Comparison of ENCODE assay signal across 18 cellular contexts in the genomic region with DNA sequence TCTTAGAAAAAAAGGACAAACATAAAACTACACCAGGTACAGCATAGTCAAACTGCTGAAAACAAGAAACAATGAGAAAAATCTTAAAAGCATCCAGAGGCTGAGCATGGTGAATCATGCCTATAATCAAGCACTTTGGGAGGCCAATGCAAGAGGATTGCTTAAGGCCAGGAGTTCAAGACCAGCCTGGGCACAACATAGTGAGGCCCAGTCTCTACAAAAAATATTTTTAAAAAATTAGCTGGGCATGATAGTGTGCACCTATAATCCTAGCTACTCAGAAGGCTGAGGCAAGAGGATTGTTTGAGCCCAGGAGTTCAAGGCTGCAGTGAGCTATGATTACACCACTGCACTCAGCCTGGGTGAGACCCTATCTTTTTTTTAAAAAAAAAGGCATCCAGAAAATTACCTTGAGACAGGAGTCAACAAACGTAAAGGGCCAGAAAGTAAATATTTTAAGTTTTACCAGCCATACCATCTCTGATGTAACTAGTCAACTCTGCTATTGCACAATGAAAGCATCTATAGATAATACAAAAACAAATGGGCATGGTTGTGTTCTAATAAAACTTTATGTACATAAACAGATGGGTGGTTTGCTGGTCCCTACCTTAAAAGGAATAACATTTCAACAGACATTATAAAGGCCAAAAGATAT. TPM values are rescaled to one million over a fixed set of nuclear protein-coding genes. Genes with fewer than 3 reads are reported as not detected.
DNase-seq lines count a peak whose midpoint lies in the region; ATAC-seq, FAIRE-seq and TF ChIP-seq lines count a peak whose summit lies in the region.
"Had no signal": no experiment of that assay in that cellular context is flagged by ENCODE, and none has a peak within 500 bp of the region (broad histone marks: within the 10 kb centered on the region; RNA-seq: fewer than 3 reads in every experiment).

No MANE protein-coding gene starts in this region.

- no peak overlapping the region for H2AFZ ChIP-seq in HepG2 (ENCODE audit: low read length)
- H2AFZ ChIP-seq: GM23248 had no signal

- peaks cover 61% of the 10 kb centered on the region for H3K79me2 ChIP-seq in HepG2 (ENCODE audit: insufficient read depth, low read length)

- peak overlapping the region; percentile 5; the same call in 1 of the 2 replicates for H3K27ac Mint-ChIP-seq in WTC11
- H3K27ac Mint-ChIP-seq in glutamatergic neuron (ENCODE audit: unreplicated experiment): no peak overlapping the region
- H3K27ac Mint-ChIP-seq: B cell; CD8-positive, alpha-beta T cell had no signal

- POLR2A ChIA-PET in HepG2 (lab: Yijun Ruan, JAX) (interaction anchor here (0.7 kb wide), 1 partner anchor 20 kb away, joined by 3 read pairs; no protein-coding TSS in a partner anchor), WTC11 (lab: Charles Lee) (no interaction called here)

- TF ChIP-seq POLR2A in HepG2 (IDR thresholded peaks at IDR 0.05; ENCODE audit: insufficient read depth in 1 of 2, low read depth in 2 of 2, low read length in 2 of 2): no peak
- no peak for TF ChIP-seq POLR2A in right lobe of liver (IDR thresholded peaks at IDR 0.05)

- CTCF ChIA-PET in HepG2 (lab: Yijun Ruan, JAX; ENCODE audit: low intra/inter-chr PET ratio, low total read pairs) (no interaction called here), WTC11 (lab: Charles Lee) (no interaction called here)

- TF ChIP-seq EP300 in HepG2 (IDR thresholded peaks at IDR 0.05; ENCODE audit: low read depth in 2 of 2, low read length in 2 of 2) (peak in 1 of 2 experiments; percentile 66; a peak in 2 of 4 replicates), HepG2 (CRISPR knock-in tag; IDR thresholded peaks at IDR 0.05; ENCODE audit: borderline replicate concordance) (peak; percentile 53; the same call in 1 of the 2 replicates)

- H3K4me3 Mint-ChIP-seq in WTC11 (no peak overlapping the region), glutamatergic neuron (ENCODE audit: unreplicated experiment) (no peak overlapping the region)
- H3K4me3 Mint-ChIP-seq: B cell; CD8-positive, alpha-beta T cell had no signal

- H3K9ac ChIP-seq in HepG2 (ENCODE audit: insufficient read depth, low read depth, low read length): no peak overlapping the region
- H3K9ac ChIP-seq: BLaER1 treated with 17β-estradiol and CSF1 and Interleukin-3, amounts not matched to agents 10 nM and 100 nM; GM23248 had no signal

- H3K27me3 Mint-ChIP-seq in WTC11 (ENCODE audit: low read depth): no peaks in the 10 kb centered on the region
- no peaks in the 10 kb centered on the region for H3K27me3 Mint-ChIP-seq in glutamatergic neuron (ENCODE audit: unreplicated experiment)
- H3K27me3 Mint-ChIP-seq: B cell had no signal

- H3K4me1 Mint-ChIP-seq in WTC11 (peaks cover 44% of the 10 kb centered on the region), glutamatergic neuron (ENCODE audit: low read depth, unreplicated experiment) (no peaks in the 10 kb centered on the region)

- H3K9me3 ChIP-seq in HepG2 (ENCODE audit: low read length) (no peaks in the 10 kb centered on the region), right lobe of liver (no peaks in the 10 kb centered on the region)
- H3K9me3 ChIP-seq: HAP-1 had no signal

- no peak overlapping the region for H3K4me3 ChIP-seq in HepG2 (replicated peaks in 1 of 3; ENCODE audit: insufficient read depth in 1 of 3, low read depth in 2 of 3, low read length in 3 of 3)
- no peak overlapping the region for H3K4me3 ChIP-seq in right lobe of liver
- H3K4me3 ChIP-seq: BLaER1 treated with 17β-estradiol and CSF1 and Interleukin-3, amounts not matched to agents 10 nM and 100 nM; GM23248; HAP-1 had no signal

- H3K36me3 ChIP-seq in HepG2 (replicated peaks in 1 of 2; ENCODE audit: control insufficient read depth in 1 of 2, insufficient read depth in 2 of 2, low read length in 2 of 2) (no peaks in the 10 kb centered on the region; a peak in 1 of 5 replicates), right lobe of liver (no peaks in the 10 kb centered on the region)
- H3K36me3 ChIP-seq: HAP-1 had no signal

- intact Hi-C loops in HepG2 (cut with micrococcal nuclease; ENCODE audit: unreplicated experiment) (loop anchor here (2.0 kb wide), 1 partner anchor 14 kb away; no protein-coding TSS in a partner anchor), right lobe of liver (cut with DNase I) (no loop called here)

- no peak overlapping the region; the same call in 1 of the 2 replicates for H3K4me2 ChIP-seq in HepG2 (ENCODE audit: low read depth, low read length)
- H3K4me2 ChIP-seq: BLaER1 treated with 17β-estradiol and CSF1 and Interleukin-3, amounts not matched to agents 10 nM and 100 nM had no signal

- H3K4me1 ChIP-seq in HepG2 (ENCODE audit: insufficient read depth, low read length) (peaks cover 46% of the 10 kb centered on the region), right lobe of liver (no peaks in the 10 kb centered on the region)

- peak; percentile 97 for ATAC-seq in HepG2
- no peak for ATAC-seq in right lobe of liver
- no peak for ATAC-seq in WTC11
- ATAC-seq in left lobe of liver: peak; percentile 57
- ATAC-seq in SK-N-SH treated with all-trans-retinoic acid at 6 μM for 48 hours: no peak
- ATAC-seq: CD8-positive, alpha-beta T cell had no signal

- no peaks in the 10 kb centered on the region for H3K36me3 Mint-ChIP-seq in WTC11
- H3K36me3 Mint-ChIP-seq in glutamatergic neuron (ENCODE audit: unreplicated experiment): no peaks in the 10 kb centered on the region

- FAIRE-seq in HepG2 (lab: Jason Lieb, UNC): peak; percentile 72
- FAIRE-seq: GM12892, GM18507 had no signal

- no peak for TF ChIP-seq CTCF in HepG2 (CRISPR knock-in tag; IDR thresholded peaks at IDR 0.05)
- no peak for TF ChIP-seq CTCF in right lobe of liver (IDR thresholded peaks at IDR 0.05)
- no peak for TF ChIP-seq CTCF in WTC11 (IDR thresholded peaks at IDR 0.05)
- no peak for TF ChIP-seq CTCF in glutamatergic neuron (IDR thresholded peaks at IDR 0.05; ENCODE audit: partially characterized antibody, unreplicated experiment)

- 0% methylated on average over 1 of the region's 1 CpG for WGBS in HepG2 (ENCODE audit: low lambda C conversion rate)
- 75% methylated on average over 1 of the region's 1 CpG for WGBS in right lobe of liver (ENCODE audit: insufficient coverage, low coverage, low lambda C conversion rate, missing lambda C conversion rate)

- no peak for TF ChIP-seq RAD21 in HepG2 (CRISPR knock-in tag; IDR thresholded peaks at IDR 0.05)

- peak; percentile 85 for DNase-seq in HepG2 (ENCODE audit: low spot score)
- DNase-seq in right lobe of liver: no peak
- DNase-seq in WTC11 (ENCODE audit: low spot score): no peak
- DNase-seq in left lobe of liver (ENCODE audit: low spot score): no peak
- DNase-seq in glutamatergic neuron: no peak
- DNase-seq: Calu3; CD8-positive, alpha-beta T cell; DMS53; DND-41; EL; GM23248 had no signal

- in situ Hi-C loops in HepG2 (cut with HindIII; ENCODE audit: extremely low pct_ligation_motif_present, low pct_unique_long_range_greater_than_20kb): no loop called here

- H4K20me1 ChIP-seq in HepG2 (ENCODE audit: insufficient read depth, low read length): no peaks in the 10 kb centered on the region; the same call in 1 of the 2 replicates

- H3K27me3 ChIP-seq in HepG2 (ENCODE audit: control insufficient read depth in 1 of 2, insufficient read depth in 2 of 2, low read length in 2 of 2): no peaks in the 10 kb centered on the region
- no peaks in the 10 kb centered on the region for H3K27me3 ChIP-seq in right lobe of liver
- H3K27me3 ChIP-seq: BLaER1 treated with 17β-estradiol and CSF1 and Interleukin-3, amounts not matched to agents 10 nM and 100 nM had no signal

- H3K9me3 Mint-ChIP-seq in WTC11 (no peaks in the 10 kb centered on the region), glutamatergic neuron (ENCODE audit: unreplicated experiment) (no peaks in the 10 kb centered on the region)
- H3K9me3 Mint-ChIP-seq: CD8-positive, alpha-beta T cell had no signal

- BruUV-seq in HepG2 (replicated peaks; lab: Mats Ljungman, UMichigan): no TSS peak

- H3K27ac ChIP-seq in HepG2 (ENCODE audit: extremely low read length, insufficient read depth, low read length) (peak overlapping the region; percentile 63), right lobe of liver (no peak overlapping the region)
- H3K27ac ChIP-seq: BLaER1 treated with 17β-estradiol and CSF1 and Interleukin-3, amounts not matched to agents 10 nM and 100 nM; GM23248; HL-60 had no signal

TF ChIP-seq in HepG2, 621 proteins besides CTCF, POLR2A, EP300 and RAD21 (continues in another document):
- TF ChIP-seq ELF1 (CRISPR knock-in tag; IDR thresholded peaks at IDR 0.05): no peak

TF ChIP-seq in WTC11, 78 proteins besides CTCF, POLR2A, EP300 and RAD21 (continues in another document):
- peak; percentile 91 for TF ChIP-seq GABPB1 (CRISPR knock-in tag; IDR thresholded peaks at IDR 0.05)

TF ChIP-seq in SK-N-SH treated with all-trans-retinoic acid at 6 μM for 48 hours, 23 proteins besides CTCF, POLR2A, EP300 and RAD21 (continues in another document):
- TF ChIP-seq SNAI2 (CRISPR knock-in tag; IDR thresholded peaks at IDR 0.05) (no peak), TOX (CRISPR knock-in tag; IDR thresholded peaks at IDR 0.05; ENCODE audit: borderline replicate concordance) (no peak), CSDC2 (CRISPR knock-in tag; IDR thresholded peaks at IDR 0.05) (no peak)

RNA-seq across cellular contexts. Expression of gene AP3B1, which starts 19.8 kb away (rescaled TPM):
- 51.2 and 83.8 TPM in 2 replicates for total RNA-seq in HepG2 (2016; rRNA removed; fragmentation: Illumina TruSeq; extraction: Trizol)
- 19.0 and 26.0 TPM in 2 replicates for total RNA-seq in HepG2 (2016; cell fraction: cytosol; rRNA removed; fragmentation: Illumina TruSeq; extraction: Trizol; ENCODE audit: low read depth)
- total RNA-seq in HepG2 (2016; cell fraction: insoluble cytoplasmic fraction; rRNA removed; fragmentation: Illumina TruSeq; extraction: Trizol): 45.8 and 80.1 TPM in 2 replicates
- 22.8 and 27.8 TPM in 2 replicates for total RNA-seq in HepG2 (2016; cell fraction: membrane; rRNA removed; fragmentation: Illumina TruSeq; extraction: Trizol)
- 56.8 and 65.2 TPM in 2 replicates for total RNA-seq in HepG2 (2016; cell fraction: nucleus; rRNA removed; fragmentation: Illumina TruSeq; extraction: Trizol)
- 29.4 and 37.7 TPM in 2 replicates for polyA plus RNA-seq in HepG2 (2011; rRNA removed)
- polyA plus RNA-seq in HepG2 (2011; cell fraction: cytosol; rRNA removed): 21.3 and 33.2 TPM in 2 replicates
- polyA plus RNA-seq in HepG2 (2011; cell fraction: nucleus; rRNA removed): 11.4 and 15.6 TPM in 2 replicates
- 24.5 and 32.4 TPM in 2 replicates for polyA plus RNA-seq in HepG2 (2012)
- 4.0 and 5.3 TPM in 2 replicates for polyA plus RNA-seq in HepG2 (2016; cell fraction: cytosol; fragmentation: Illumina TruSeq; extraction: Trizol; ENCODE audit: low read depth)
- 69.2 and 81.5 TPM in 2 replicates for polyA plus RNA-seq in HepG2 (2016; cell fraction: insoluble cytoplasmic fraction; fragmentation: Illumina TruSeq; extraction: Trizol; ENCODE audit: low read depth)
- 12.3 and 17.1 TPM in 2 replicates for polyA plus RNA-seq in HepG2 (2016; cell fraction: membrane; fragmentation: Illumina TruSeq; extraction: Trizol; ENCODE audit: low read depth)
- polyA plus RNA-seq in HepG2 (2016; cell fraction: nucleus; fragmentation: Illumina TruSeq; extraction: Trizol; ENCODE audit: insufficient read depth, low read depth): 44.4 and 45.6 TPM in 2 replicates
- 29.0 and 31.4 TPM in 2 replicates for polyA minus RNA-seq in HepG2 (2011; rRNA and poly(A)+ RNA removed; ENCODE audit: low replicate concordance)
- polyA minus RNA-seq in HepG2 (2011; cell fraction: cytosol; rRNA and poly(A)+ RNA removed): 24.6 and 25.0 TPM in 2 replicates
- 109 and 111 TPM in 2 replicates for polyA minus RNA-seq in HepG2 (2011; cell fraction: nucleus; rRNA and poly(A)+ RNA removed)
- 10 to 100 TPM; 11.4 to 17.9 (median 12.9) TPM for total RNA-seq in right lobe of liver
- total RNA-seq in WTC11 (2021): 42.8 to 50.3 TPM (median 46.3 TPM) in 3 replicates
- total RNA-seq in left lobe of liver: 11.6 TPM
- total RNA-seq in glutamatergic neuron (ENCODE audit: unreplicated experiment): 14.3 TPM

Comparison
In these comparisons a context has a peak if more than half of its experiments do, and no peak if none do; other contexts are left out.
1. ATAC-seq: peak in HepG2 (single experiment) and left lobe of liver (single experiment); none in right lobe of liver (0 of 4), WTC11 (single experiment) and SK-N-SH treated with all-trans-retinoic acid at 6 μM for 48 hours (single experiment).
2. Of the 50 proteins assayed by ChIP-seq in both HepG2 and WTC11: peak only in HepG2: ATF1, ATF2, E2F1, FOXJ3, FOXK1, FOXP4 and 10 more; only in WTC11: GABPB1; in both: none; in neither: 30; mixed calls (peak in some experiments, not most) for 3.